Comparison of ENCODE assay signal across 1 cellular context in the genomic region with DNA sequence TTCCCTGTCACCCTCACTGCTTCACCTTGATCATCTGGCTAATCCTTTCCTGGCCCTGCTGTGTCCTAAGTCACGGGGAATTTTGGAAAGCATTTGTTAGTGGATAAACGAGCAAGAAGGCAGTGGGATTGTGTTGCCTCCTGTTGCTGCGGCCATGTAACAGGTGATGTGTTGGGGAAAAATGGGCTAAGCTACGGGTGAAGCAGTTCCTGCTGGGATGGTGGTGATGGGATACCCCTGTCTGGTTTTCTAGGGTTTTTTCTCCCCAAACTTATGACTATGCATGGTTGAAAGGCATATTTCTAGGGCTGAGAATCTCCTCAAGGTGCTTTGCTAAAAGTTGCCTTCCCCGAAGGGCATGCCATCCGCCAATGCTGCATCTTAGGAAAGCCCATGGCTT.
A peak's percentile ranks its signal among the peaks of the same experiment; 100 is the strongest.
TF ChIP-seq lines count a peak whose summit lies in the region.

No MANE protein-coding gene starts in this region.

TF ChIP-seq in HEK293, 187 proteins besides CTCF, POLR2A, EP300 and RAD21 (continued from another document):
- TF ChIP-seq SCRT2 (tag by site-specific recombination; IDR thresholded peaks at IDR 0.05): peak; percentile 57; the same call in 1 of the 2 replicates
- TF ChIP-seq, protein P1, sequence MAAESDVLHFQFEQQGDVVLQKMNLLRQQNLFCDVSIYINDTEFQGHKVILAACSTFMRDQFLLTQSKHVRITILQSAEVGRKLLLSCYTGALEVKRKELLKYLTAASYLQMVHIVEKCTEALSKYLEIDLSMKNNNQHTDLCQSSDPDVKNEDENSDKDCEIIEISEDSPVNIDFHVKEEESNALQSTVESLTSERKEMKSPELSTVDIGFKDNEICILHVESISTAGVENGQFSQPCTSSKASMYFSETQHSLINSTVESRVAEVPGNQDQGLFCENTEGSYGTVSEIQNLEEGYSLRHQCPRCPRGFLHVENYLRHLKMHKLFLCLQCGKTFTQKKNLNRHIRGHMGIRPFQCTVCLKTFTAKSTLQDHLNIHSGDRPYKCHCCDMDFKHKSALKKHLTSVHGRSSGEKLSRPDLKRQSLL (tag by site-specific recombination; IDR thresholded peaks at IDR 0.05): no peak
- TF ChIP-seq ZNF621 (tag by site-specific recombination; IDR thresholded peaks at IDR 0.05): no peak
- TF ChIP-seq, protein P2, sequence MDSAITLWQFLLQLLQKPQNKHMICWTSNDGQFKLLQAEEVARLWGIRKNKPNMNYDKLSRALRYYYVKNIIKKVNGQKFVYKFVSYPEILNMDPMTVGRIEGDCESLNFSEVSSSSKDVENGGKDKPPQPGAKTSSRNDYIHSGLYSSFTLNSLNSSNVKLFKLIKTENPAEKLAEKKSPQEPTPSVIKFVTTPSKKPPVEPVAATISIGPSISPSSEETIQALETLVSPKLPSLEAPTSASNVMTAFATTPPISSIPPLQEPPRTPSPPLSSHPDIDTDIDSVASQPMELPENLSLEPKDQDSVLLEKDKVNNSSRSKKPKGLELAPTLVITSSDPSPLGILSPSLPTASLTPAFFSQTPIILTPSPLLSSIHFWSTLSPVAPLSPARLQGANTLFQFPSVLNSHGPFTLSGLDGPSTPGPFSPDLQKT (IDR thresholded peaks at IDR 0.05; ENCODE audit: borderline replicate concordance, low read depth, low read length): no peak
